24 cellular contexts compared by ENCODE assay signal in the genomic region with DNA sequence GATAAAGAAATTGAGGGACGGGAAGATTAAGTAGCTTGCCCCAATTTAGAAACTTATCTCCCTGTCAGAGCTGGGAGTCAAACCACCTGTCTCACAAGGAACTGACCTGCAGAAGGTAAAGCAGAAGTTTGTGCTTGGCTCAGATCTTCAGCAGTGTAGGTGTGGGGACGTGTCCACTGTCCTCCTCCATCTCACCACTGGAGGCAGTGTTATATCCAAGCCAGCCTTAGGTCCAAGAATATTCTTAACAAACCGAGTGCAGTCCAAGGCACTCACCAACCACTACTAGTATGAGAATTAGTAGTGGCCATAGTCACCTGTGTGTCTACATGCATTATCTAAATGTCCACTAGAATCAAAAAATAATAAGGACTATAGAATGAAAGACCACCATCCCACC.
A peak's percentile ranks its signal among the peaks of the same experiment; 100 is the strongest.
DNase-seq lines count a peak whose midpoint lies in the region; ATAC-seq and TF ChIP-seq lines count a peak whose summit lies in the region.
"Had no signal": no experiment of that assay in that cellular context is flagged by ENCODE, and none has a peak within 500 bp of the region (broad histone marks: within the 10 kb centered on the region; RNA-seq: fewer than 3 reads in every experiment).

No MANE protein-coding gene starts in this region.

- H3K4me1 Mint-ChIP-seq in neural crest cell = peaks cover 33% of the 10 kb centered on the region
- H3K4me1 Mint-ChIP-seq: activated naive CD8-positive, alpha-beta T cell treated with anti-CD3 and anti-CD28 coated beads, Interleukin-2, amount 10 ng/mL, durations not matched to agents 7 days and 5 days; immature natural killer cell; T-cell had no signal

- H3K27ac ChIP-seq in DOHH2 (ENCODE audit: low read depth, low read length) (no peak overlapping the region), Panc1 (ENCODE audit: low read length) (no peak overlapping the region)
- H3K27ac ChIP-seq: colonic mucosa, heart right ventricle, psoas muscle, skin epidermis, thoracic aorta had no signal

- no peaks in the 10 kb centered on the region for H3K9me2 ChIP-seq in DOHH2 (replicated peaks; ENCODE audit: control insufficient read depth, low read length)

- no peak overlapping the region for H3K4me3 ChIP-seq in DOHH2 (ENCODE audit: low read length)
- no peak overlapping the region for H3K4me3 ChIP-seq in Panc1 (ENCODE audit: low read depth in 2 of 2, low read length in 2 of 2)
- H3K4me3 ChIP-seq: colonic mucosa, heart right ventricle, psoas muscle, skin epidermis, thoracic aorta had no signal

- H3K27me3 ChIP-seq in DOHH2 (ENCODE audit: control insufficient read depth, low read length) = no peaks in the 10 kb centered on the region
- H3K27me3 ChIP-seq in Panc1 (ENCODE audit: control insufficient read depth, insufficient read depth, low read length) = no peaks in the 10 kb centered on the region
- H3K27me3 ChIP-seq: colonic mucosa had no signal

- H3K36me3 ChIP-seq in DOHH2 (ENCODE audit: control insufficient read depth, low read length) (no peaks in the 10 kb centered on the region), Panc1 (ENCODE audit: control insufficient read depth, insufficient read depth, low read length) (no peaks in the 10 kb centered on the region)
- H3K36me3 ChIP-seq: colonic mucosa, heart right ventricle, thoracic aorta had no signal

- no peaks in the 10 kb centered on the region for H3K4me1 ChIP-seq in DOHH2 (ENCODE audit: control insufficient read depth, low read length)
- no peaks in the 10 kb centered on the region for H3K4me1 ChIP-seq in Panc1 (ENCODE audit: control insufficient read depth, insufficient read depth, low read length)
- H3K4me1 ChIP-seq: colonic mucosa, heart right ventricle, psoas muscle had no signal

- peak; percentile 43 for DNase-seq in HT-29 (ENCODE audit: low spot score)
- DNase-seq in Panc1 (ENCODE audit: low read depth, low spot score) = no peak
- DNase-seq in neural crest cell (ENCODE audit: low read depth, low spot score) = no peak
- no peak for DNase-seq in NCI-H2171 treated with DMSO at 0.1 percent for 48 hours (lab: John Stamatoyannopoulos, UW)
- no peak for DNase-seq in amygdala (lab: John Stamatoyannopoulos, UW)
- DNase-seq in SHP77 treated with DMSO at 0.1 percent for 48 hours (lab: John Stamatoyannopoulos, UW) = no peak
- DNase-seq: activated CD4-positive, alpha-beta T cell treated with anti-CD3 and anti-CD28 coated beads, Interleukin-2, amount 50 U/mL, for 1 hour; activated CD8-positive, alpha-beta memory T cell treated with anti-CD3 and anti-CD28 coated beads, Interleukin-2, amount 50 U/mL, for 4 hours; activated naive CD8-positive, alpha-beta T cell treated with anti-CD3 and anti-CD28 coated beads, Interleukin-2, amount 10 ng/mL, durations not matched to agents 7 days and 5 days; colonic mucosa; heart right ventricle; immature natural killer cell; IMR-90; NCI-H1092; NCI-H2029; NCI-H446; nephron progenitor cell; psoas muscle; Right ventricle myocardium superior; stimulated activated naive CD4-positive, alpha-beta T cell; T-cell had no signal

- H3K4me2 ChIP-seq in DOHH2 (ENCODE audit: low read length) = no peak overlapping the region

- peaks cover 6% of the 10 kb centered on the region for H3K9me3 Mint-ChIP-seq in neural crest cell

- no peak overlapping the region for H3K27ac Mint-ChIP-seq in neural crest cell (ENCODE audit: unreplicated experiment)
- H3K27ac Mint-ChIP-seq: activated naive CD8-positive, alpha-beta T cell treated with anti-CD3 and anti-CD28 coated beads, Interleukin-2, amount 10 ng/mL, durations not matched to agents 7 days and 5 days; immature natural killer cell; nephron progenitor cell; T-cell had no signal

- no peaks in the 10 kb centered on the region for H3K27me3 Mint-ChIP-seq in neural crest cell (ENCODE audit: low read depth)
- H3K27me3 Mint-ChIP-seq: T-cell had no signal

- BruUV-seq in Panc1 (replicated peaks; lab: Mats Ljungman, UMichigan) = no TSS peak

- H3F3A ChIP-seq in DOHH2 (ENCODE audit: control insufficient read depth, insufficient read depth) = no peaks in the 10 kb centered on the region

- no peaks in the 10 kb centered on the region for H3K79me2 ChIP-seq in DOHH2 (ENCODE audit: control insufficient read depth, low read length)

- no peak for ATAC-seq in Panc1
- ATAC-seq: heart right ventricle, psoas muscle, T-cell had no signal

- in situ Hi-C loops in Panc1 (cut with HindIII; ENCODE audit: low pct_unique_long_range_greater_than_20kb, low sequenced_read_pairs) = no loop called here

- intact Hi-C loops in Panc1 (cut with micrococcal nuclease; ENCODE audit: unreplicated experiment) = no loop called here

- H3K9me3 ChIP-seq in DOHH2 (ENCODE audit: control insufficient read depth, insufficient read depth, low read length) = peaks cover 9% of the 10 kb centered on the region; the same call in 1 of the 2 replicates
- H3K9me3 ChIP-seq in Panc1 (ENCODE audit: control insufficient read depth, insufficient read depth, low read depth, low read length) = no peaks in the 10 kb centered on the region
- H3K9me3 ChIP-seq: colonic mucosa, psoas muscle, thoracic aorta had no signal

- no peaks in the 10 kb centered on the region for H4K20me1 ChIP-seq in DOHH2 (ENCODE audit: control insufficient read depth, insufficient read depth, low read depth, low read length)

- CTCF ChIA-PET in Panc1 (lab: Charles Lee) = no interaction called here

- no peak overlapping the region for H3K4me3 Mint-ChIP-seq in neural crest cell
- H3K4me3 Mint-ChIP-seq: activated naive CD8-positive, alpha-beta T cell treated with anti-CD3 and anti-CD28 coated beads, Interleukin-2, amount 10 ng/mL, durations not matched to agents 7 days and 5 days; immature natural killer cell; nephron progenitor cell; T-cell had no signal

- POLR2A ChIA-PET in Panc1 (lab: Charles Lee) = no interaction called here

- peaks cover 10% of the 10 kb centered on the region for H3K36me3 Mint-ChIP-seq in neural crest cell (ENCODE audit: low read depth)
- H3K36me3 Mint-ChIP-seq: activated naive CD8-positive, alpha-beta T cell treated with anti-CD3 and anti-CD28 coated beads, Interleukin-2, amount 10 ng/mL, durations not matched to agents 7 days and 5 days; T-cell had no signal

- peak; percentile 39 for TF ChIP-seq CTCF in DOHH2 (IDR thresholded peaks at IDR 0.05; ENCODE audit: low read depth, low read length, poor library complexity, severe bottlenecking)
- TF ChIP-seq CTCF in Panc1 (IDR thresholded peaks at IDR 0.05) = peak; percentile 52
- peak; percentile 31 for TF ChIP-seq CTCF in neural crest cell (conservative IDR thresholded peaks at IDR 0.05)
